ENCODE assay signal across 31 cellular contexts in genomic region chr5:84231390-84231789, GRCh38.
"Had no signal": no experiment of that assay in that cellular context is flagged by ENCODE, and none has a peak within 500 bp of the region (broad histone marks: within the 10 kb centered on the region; RNA-seq: fewer than 3 reads in every experiment).

No MANE protein-coding gene starts in this region.

- H3K27ac Mint-ChIP-seq: activated CD4-positive, alpha-beta memory T cell treated with anti-CD3 and anti-CD28 coated beads for 36 hours; activated CD4-positive, alpha-beta T cell treated with anti-CD3 and anti-CD28 coated beads for 36 hours; activated CD4-positive, alpha-beta T cell treated with anti-CD3 and anti-CD28 coated beads, Interleukin-2, amount 10 ng/mL, durations not matched to agents 24 days and 14 days; activated CD8-positive, alpha-beta memory T cell treated with anti-CD3 and anti-CD28 coated beads, Interleukin-2, amount 10 ng/mL, durations not matched to agents 7 days and 5 days; activated CD8-positive, alpha-beta T cell treated with anti-CD3 and anti-CD28 coated beads, Interleukin-2, amount 10 ng/mL, durations not matched to agents 7 days and 5 days; activated naive CD8-positive, alpha-beta T cell; activated naive CD8-positive, alpha-beta T cell treated with anti-CD3 and anti-CD28 coated beads, Interleukin-2, amount 50 U/mL, for 24 hours; activated T-cell treated with anti-CD3 and anti-CD28 coated beads, Interleukin-2, amount 50 U/mL, for 24 hours; activated T-cell treated with anti-CD3 and anti-CD28 coated beads, Interleukin-2, amount 50 U/mL, for 72 hours; effector memory CD8-positive, alpha-beta T cell had no signal

- H3K9me3 Mint-ChIP-seq: activated CD4-positive, alpha-beta T cell treated with anti-CD3 and anti-CD28 coated beads, Interleukin-2, amount 10 ng/mL, durations not matched to agents 24 days and 14 days; activated naive CD8-positive, alpha-beta T cell treated with anti-CD3 and anti-CD28 coated beads, Interleukin-2, amount 50 U/mL, for 24 hours; activated T-cell treated with anti-CD3 and anti-CD28 coated beads, Interleukin-2, amount 50 U/mL, for 24 hours; activated T-cell treated with anti-CD3 and anti-CD28 coated beads, Interleukin-2, amount 50 U/mL, for 72 hours had no signal

- H3K4me1 ChIP-seq: adrenal gland, body of pancreas, foreskin keratinocyte, gastrocnemius medialis had no signal

- H3K4me1 Mint-ChIP-seq: activated CD4-positive, alpha-beta T cell treated with anti-CD3 and anti-CD28 coated beads for 36 hours; activated CD4-positive, alpha-beta T cell treated with anti-CD3 and anti-CD28 coated beads, Interleukin-2, amount 10 ng/mL, durations not matched to agents 24 days and 14 days; activated CD8-positive, alpha-beta memory T cell treated with anti-CD3 and anti-CD28 coated beads, Interleukin-2, amount 10 ng/mL, durations not matched to agents 7 days and 5 days; activated naive CD8-positive, alpha-beta T cell treated with anti-CD3 and anti-CD28 coated beads, Interleukin-2, amount 50 U/mL, for 24 hours had no signal

- H3K36me3 ChIP-seq: adrenal gland, esophagus muscularis mucosa, gastrocnemius medialis had no signal

- H3K27ac ChIP-seq: adrenal gland, body of pancreas, coronary artery, esophagus muscularis mucosa, foreskin keratinocyte, gastrocnemius medialis had no signal

- H3K4me3 ChIP-seq: adrenal gland, body of pancreas, coronary artery, esophagus muscularis mucosa, gastrocnemius medialis had no signal

- H3K36me3 Mint-ChIP-seq: activated CD4-positive, alpha-beta memory T cell treated with anti-CD3 and anti-CD28 coated beads for 36 hours; activated CD8-positive, alpha-beta memory T cell treated with anti-CD3 and anti-CD28 coated beads, Interleukin-2, amount 10 ng/mL, durations not matched to agents 7 days and 5 days; activated naive CD8-positive, alpha-beta T cell had no signal

- H3K4me3 Mint-ChIP-seq: activated CD4-positive, alpha-beta memory T cell treated with anti-CD3 and anti-CD28 coated beads for 36 hours; activated CD4-positive, alpha-beta T cell treated with anti-CD3 and anti-CD28 coated beads for 36 hours; activated CD4-positive, alpha-beta T cell treated with anti-CD3 and anti-CD28 coated beads, Interleukin-2, amount 10 ng/mL, durations not matched to agents 24 days and 14 days; activated CD8-positive, alpha-beta memory T cell treated with anti-CD3 and anti-CD28 coated beads, Interleukin-2, amount 10 ng/mL, durations not matched to agents 7 days and 5 days; activated CD8-positive, alpha-beta T cell treated with anti-CD3 and anti-CD28 coated beads, Interleukin-2, amount 10 ng/mL, durations not matched to agents 7 days and 5 days; activated naive CD8-positive, alpha-beta T cell; activated naive CD8-positive, alpha-beta T cell treated with anti-CD3 and anti-CD28 coated beads, Interleukin-2, amount 50 U/mL, for 24 hours; activated T-cell treated with anti-CD3 and anti-CD28 coated beads, Interleukin-2, amount 50 U/mL, for 24 hours; activated T-cell treated with anti-CD3 and anti-CD28 coated beads, Interleukin-2, amount 50 U/mL, for 72 hours; effector memory CD8-positive, alpha-beta T cell had no signal

- H3K27me3 Mint-ChIP-seq: activated CD4-positive, alpha-beta T cell treated with anti-CD3 and anti-CD28 coated beads for 36 hours; activated CD4-positive, alpha-beta T cell treated with anti-CD3 and anti-CD28 coated beads, Interleukin-2, amount 10 ng/mL, durations not matched to agents 24 days and 14 days; activated CD8-positive, alpha-beta memory T cell treated with anti-CD3 and anti-CD28 coated beads, Interleukin-2, amount 10 ng/mL, durations not matched to agents 7 days and 5 days; activated naive CD8-positive, alpha-beta T cell; activated naive CD8-positive, alpha-beta T cell treated with anti-CD3 and anti-CD28 coated beads, Interleukin-2, amount 50 U/mL, for 24 hours; activated T-cell treated with anti-CD3 and anti-CD28 coated beads, Interleukin-2, amount 50 U/mL, for 24 hours; effector memory CD8-positive, alpha-beta T cell had no signal

- H3K27me3 ChIP-seq: adrenal gland, body of pancreas, esophagus muscularis mucosa, gastrocnemius medialis had no signal

- DNase-seq: activated CD4-positive, alpha-beta memory T cell treated with anti-CD3 and anti-CD28 coated beads for 36 hours; activated CD4-positive, alpha-beta T cell treated with anti-CD3 and anti-CD28 coated beads for 36 hours; activated CD4-positive, alpha-beta T cell treated with anti-CD3 and anti-CD28 coated beads, Interleukin-2, amount 10 ng/mL, durations not matched to agents 24 days and 14 days; activated CD4-positive, CD25-positive, alpha-beta regulatory T cell; activated CD4-positive, CD25-positive, alpha-beta regulatory T cell treated with anti-CD3 and anti-CD28 coated beads, Interleukin-2, amount 50 U/mL, for 72 hours; activated CD8-positive, alpha-beta memory T cell treated with anti-CD3 and anti-CD28 coated beads, Interleukin-2, amount 10 ng/mL, durations not matched to agents 7 days and 5 days; activated CD8-positive, alpha-beta memory T cell treated with anti-CD3 and anti-CD28 coated beads, Interleukin-2, amount 50 U/mL, for 48 hours; activated CD8-positive, alpha-beta T cell treated with anti-CD3 and anti-CD28 coated beads, Interleukin-2, amount 10 ng/mL, durations not matched to agents 7 days and 5 days; activated gamma-delta T cell; activated naive CD4-positive, alpha-beta T cell; activated naive CD4-positive, alpha-beta T cell treated with anti-CD3 and anti-CD28 coated beads, Interleukin-2, amount 50 U/mL, for 16 hours; activated naive CD8-positive, alpha-beta T cell treated with anti-CD3 and anti-CD28 coated beads, Interleukin-2, amount 50 U/mL, for 24 hours; activated T-cell treated with anti-CD3 and anti-CD28 coated beads for 4 hours; activated T-cell treated with anti-CD3 and anti-CD28 coated beads, Interleukin-2, amount 50 U/mL, for 24 hours; activated T-cell treated with anti-CD3 and anti-CD28 coated beads, Interleukin-2, amount 50 U/mL, for 72 hours; adrenal gland; amygdala; aorta; body of pancreas; caudate nucleus; dermis blood vessel endothelial cell; effector CD4-positive, alpha-beta T cell; effector memory CD8-positive, alpha-beta T cell; erythroblast; foreskin keratinocyte; gastrocnemius medialis; glutamatergic neuron; T-helper 2 cell had no signal

- H3K9me3 ChIP-seq: adrenal gland, body of pancreas, esophagus muscularis mucosa, gastrocnemius medialis had no signal
